19 cellular contexts compared by ENCODE assay signal in the genomic region with DNA sequence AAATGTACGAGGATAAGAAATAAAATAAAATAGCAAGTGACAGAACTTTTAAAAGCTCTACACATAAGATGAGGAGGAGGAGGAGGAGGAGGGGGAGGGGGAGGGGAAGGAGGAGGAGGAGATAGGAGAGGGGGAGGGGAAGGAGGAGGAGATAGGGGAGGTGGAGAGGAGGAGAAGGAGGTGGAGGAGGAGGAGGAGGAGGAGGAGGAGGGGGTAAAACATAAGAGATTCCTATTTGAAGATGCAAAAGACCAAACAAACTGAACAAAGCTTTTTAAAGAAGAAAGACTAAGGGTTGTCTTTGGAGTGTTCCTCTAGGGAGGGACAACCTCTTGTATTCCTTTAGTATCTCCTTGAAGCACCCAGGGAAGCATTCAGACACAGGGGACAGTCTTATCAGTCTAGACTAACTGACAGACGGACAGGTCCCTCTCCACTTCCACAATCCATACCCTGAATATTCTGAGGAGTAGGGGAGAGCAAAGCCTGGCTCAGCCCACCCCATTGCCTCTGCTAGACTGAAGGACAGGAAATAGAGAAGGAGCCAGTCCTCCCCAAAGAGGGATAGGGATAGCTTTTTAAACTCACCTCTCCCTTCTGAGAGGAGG. TPM values are rescaled to one million over a fixed set of nuclear protein-coding genes. Genes with fewer than 3 reads are reported as not detected.
DNase-seq lines count a peak whose midpoint lies in the region; ATAC-seq and TF ChIP-seq lines count a peak whose summit lies in the region.
"Had no signal": no experiment of that assay in that cellular context is flagged by ENCODE, and none has a peak within 500 bp of the region (broad histone marks: within the 10 kb centered on the region; RNA-seq: fewer than 3 reads in every experiment).

No MANE protein-coding gene starts in this region.

- no peak for TF ChIP-seq CTCF in CD8-positive, alpha-beta T cell (IDR thresholded peaks at IDR 0.05)
- TF ChIP-seq CTCF in ascending aorta (IDR thresholded peaks at IDR 0.05) (no peak), neural progenitor cell (IDR thresholded peaks at IDR 0.05) (no peak)

- no peak for DNase-seq in activated T-cell treated with anti-CD3 and anti-CD28 coated beads, Interleukin-2, amount 50 U/mL, for 24 hours
- no peak for DNase-seq in activated T-cell treated with anti-CD3 and anti-CD28 coated beads, Interleukin-2, amount 50 U/mL, for 48 hours
- DNase-seq in CD8-positive, alpha-beta T cell: no peak
- DNase-seq in ascending aorta (ENCODE audit: low spot score in 2 of 2) (no peak), neural progenitor cell (ENCODE audit: low spot score) (no peak), HT-29 (ENCODE audit: low spot score) (no peak), left lobe of liver (ENCODE audit: low spot score) (no peak)
- no peak for DNase-seq in effector CD4-positive, alpha-beta T cell
- DNase-seq: ACHN; activated CD4-positive, alpha-beta T cell treated with anti-CD3 and anti-CD28 coated beads for 4 hours; cerebellar nuclear complex; GM23248; islet precursor cell; NCI-H1694 treated with DMSO at 0.1 percent for 48 hours; NCI-H748 treated with DMSO at 0.1 percent for 48 hours; SW 1271 had no signal

- no peaks in the 10 kb centered on the region for H3K27me3 ChIP-seq in CD8-positive, alpha-beta T cell (ENCODE audit: insufficient read depth, low read length)
- no peaks in the 10 kb centered on the region for H3K27me3 ChIP-seq in ascending aorta
- no peaks in the 10 kb centered on the region for H3K27me3 ChIP-seq in neural progenitor cell
- H3K27me3 ChIP-seq: BLaER1 had no signal

- no peak overlapping the region for H3K4me3 ChIP-seq in CD8-positive, alpha-beta T cell (ENCODE audit: low read depth, low read length)
- no peak overlapping the region for H3K4me3 ChIP-seq in ascending aorta
- no peak overlapping the region for H3K4me3 ChIP-seq in neural progenitor cell
- H3K4me3 ChIP-seq: BLaER1, GM23248 had no signal

- peaks cover 17% of the 10 kb centered on the region for H3K36me3 Mint-ChIP-seq in activated T-cell treated with anti-CD3 and anti-CD28 coated beads, Interleukin-2, amount 50 U/mL, for 24 hours (ENCODE audit: low read depth)
- peaks cover 77% of the 10 kb centered on the region for H3K36me3 Mint-ChIP-seq in CD8-positive, alpha-beta T cell
- H3K36me3 Mint-ChIP-seq in neural progenitor cell: no peaks in the 10 kb centered on the region

- H3K4me3 Mint-ChIP-seq in activated T-cell treated with anti-CD3 and anti-CD28 coated beads, Interleukin-2, amount 50 U/mL, for 24 hours: no peak overlapping the region
- H3K4me3 Mint-ChIP-seq in CD8-positive, alpha-beta T cell: peak overlapping the region; percentile 49
- no peak overlapping the region for H3K4me3 Mint-ChIP-seq in neural progenitor cell

- peak overlapping the region; percentile 50 for H2AFZ ChIP-seq in neural progenitor cell (replicated peaks)
- H2AFZ ChIP-seq: GM23248 had no signal

- no peaks in the 10 kb centered on the region for H3K9me3 Mint-ChIP-seq in activated T-cell treated with anti-CD3 and anti-CD28 coated beads, Interleukin-2, amount 50 U/mL, for 24 hours
- no peaks in the 10 kb centered on the region for H3K9me3 Mint-ChIP-seq in CD8-positive, alpha-beta T cell
- no peaks in the 10 kb centered on the region for H3K9me3 Mint-ChIP-seq in neural progenitor cell

- no peaks in the 10 kb centered on the region for H3K27me3 Mint-ChIP-seq in activated T-cell treated with anti-CD3 and anti-CD28 coated beads, Interleukin-2, amount 50 U/mL, for 24 hours
- no peaks in the 10 kb centered on the region for H3K27me3 Mint-ChIP-seq in CD8-positive, alpha-beta T cell (ENCODE audit: low read depth)
- peaks cover 5% of the 10 kb centered on the region for H3K27me3 Mint-ChIP-seq in neural progenitor cell (ENCODE audit: insufficient read depth, low read depth)

- peaks cover 18% of the 10 kb centered on the region for H3K36me3 ChIP-seq in CD8-positive, alpha-beta T cell (ENCODE audit: insufficient read depth, low read length)
- H3K36me3 ChIP-seq in ascending aorta: no peaks in the 10 kb centered on the region
- no peaks in the 10 kb centered on the region for H3K36me3 ChIP-seq in neural progenitor cell
- H3K36me3 ChIP-seq: BLaER1 had no signal

- no peaks in the 10 kb centered on the region for H3K79me2 ChIP-seq in neural progenitor cell (ENCODE audit: low read depth)

- no peak overlapping the region for H3K4me2 ChIP-seq in neural progenitor cell
- H3K4me2 ChIP-seq: BLaER1 had no signal

- H3K27ac ChIP-seq in CD8-positive, alpha-beta T cell (ENCODE audit: low read depth, low read length): no peak overlapping the region
- H3K27ac ChIP-seq in ascending aorta (peak overlapping the region; percentile 70 to 76), neural progenitor cell (no peak overlapping the region)
- H3K27ac ChIP-seq: BLaER1, GM23248 had no signal

- no peaks in the 10 kb centered on the region for H3F3A ChIP-seq in neural progenitor cell (ENCODE audit: low read depth)

- H3K4me1 ChIP-seq in CD8-positive, alpha-beta T cell (ENCODE audit: insufficient read depth, low read length): peaks cover 58% of the 10 kb centered on the region
- H3K4me1 ChIP-seq in ascending aorta (peaks cover 0 to 16% of the 10 kb centered on the region in 2 donors), neural progenitor cell (peaks cover 5% of the 10 kb centered on the region)
- H3K4me1 ChIP-seq: BLaER1 had no signal

- no peak overlapping the region for H3K9ac ChIP-seq in neural progenitor cell
- H3K9ac ChIP-seq: BLaER1, GM23248 had no signal

- H3K9me3 ChIP-seq in CD8-positive, alpha-beta T cell (ENCODE audit: low read length): no peaks in the 10 kb centered on the region
- H3K9me3 ChIP-seq in ascending aorta (no peaks in the 10 kb centered on the region), neural progenitor cell (ENCODE audit: low read depth) (no peaks in the 10 kb centered on the region)
- H3K9me3 ChIP-seq: BLaER1 had no signal

- POLR2A ChIA-PET in CD8-positive, alpha-beta T cell (lab: Charles Lee): interaction anchor here (0.8 to 3.3 kb wide), 6 partner anchors 9 to 19 kb away, joined by 3 to 14 read pairs (median 4); no protein-coding TSS in a partner anchor

- intact Hi-C loops in CD8-positive, alpha-beta T cell (cut with DNase I, micrococcal nuclease): no loop called here
- intact Hi-C loops in ascending aorta (cut with DNase I): no loop called here

- peak overlapping the region; percentile 67 for H3K27ac Mint-ChIP-seq in activated T-cell treated with anti-CD3 and anti-CD28 coated beads, Interleukin-2, amount 50 U/mL, for 24 hours
- peak overlapping the region; percentile 72 for H3K27ac Mint-ChIP-seq in CD8-positive, alpha-beta T cell
- no peak overlapping the region for H3K27ac Mint-ChIP-seq in neural progenitor cell

- CTCF ChIA-PET in CD8-positive, alpha-beta T cell (lab: Charles Lee): interaction anchor here (0.7 to 1.6 kb wide), 2 partner anchors 16 to 139 kb away, joined by 3 to 4 read pairs; no protein-coding TSS in a partner anchor

- H4K20me1 ChIP-seq in neural progenitor cell (ENCODE audit: low read depth): no peaks in the 10 kb centered on the region
- H4K20me1 ChIP-seq: BLaER1 had no signal

- H3K4me1 Mint-ChIP-seq in activated T-cell treated with anti-CD3 and anti-CD28 coated beads, Interleukin-2, amount 50 U/mL, for 24 hours (ENCODE audit: low read depth): peaks cover 70% of the 10 kb centered on the region
- peaks cover 75% of the 10 kb centered on the region for H3K4me1 Mint-ChIP-seq in CD8-positive, alpha-beta T cell (ENCODE audit: low read depth)
- H3K4me1 Mint-ChIP-seq in neural progenitor cell: no peaks in the 10 kb centered on the region

- ATAC-seq in CD8-positive, alpha-beta T cell: no peak
- ATAC-seq in left lobe of liver: no peak
- ATAC-seq: esophagus mucosa had no signal

RNA-seq across cellular contexts. Expression of a gene that starts 12.9 kb away (rescaled TPM):
- 100 to 1,000 TPM; 132 TPM for total RNA-seq in CD8-positive, alpha-beta T cell
- total RNA-seq in ascending aorta: 37.8 TPM
- total RNA-seq in neural progenitor cell (ENCODE audit: low replicate concordance): 3.8 and 5.8 TPM in 2 replicates
- 13.9 and 14.2 TPM in 2 replicates for total RNA-seq in HT-29 (2014; rRNA removed; shearing (Covaris generic))
- total RNA-seq in left lobe of liver: 1.5 TPM
- total RNA-seq: LHCN-M2 had no signal

Comparison
In these comparisons a context has a peak if more than half of its experiments do, and no peak if none do; other contexts are left out.
1. H3K27ac ChIP-seq: peak in ascending aorta (2 of 2); none in CD8-positive, alpha-beta T cell (single experiment) and neural progenitor cell (single experiment).